ENCODE assay signal across 1 cellular context in the genomic region with DNA sequence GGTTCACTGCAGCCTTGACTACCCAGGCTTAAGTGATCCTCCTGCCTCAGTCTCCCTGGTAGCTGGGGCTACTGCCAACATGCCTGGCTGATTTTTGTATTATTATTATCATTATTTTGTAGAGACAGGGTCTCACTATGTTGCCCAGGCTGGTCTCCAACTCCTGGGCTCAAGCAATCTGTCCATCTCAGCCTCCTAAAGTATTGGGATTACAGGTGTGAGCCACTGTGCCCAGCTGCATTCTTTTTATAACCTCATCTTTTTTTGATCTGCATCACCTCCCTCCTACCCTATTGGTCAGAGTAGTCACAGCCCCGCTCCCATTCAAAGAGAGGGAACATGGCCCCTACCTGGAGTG.
TF ChIP-seq lines count a peak whose summit lies in the region.

No MANE protein-coding gene starts in this region.

TF ChIP-seq in HCT116, 20 proteins besides CTCF, POLR2A, EP300 and RAD21:
- TF ChIP-seq ZFX (IDR thresholded peaks at IDR 0.05) (no peak), SRF (IDR thresholded peaks at IDR 0.05; ENCODE audit: low read depth) (no peak), EZH2phosphoT487 (IDR thresholded peaks at IDR 0.05; ENCODE audit: borderline replicate concordance) (no peak), FOSL1 (IDR thresholded peaks at IDR 0.05; ENCODE audit: low read depth) (no peak), ZBTB33 (IDR thresholded peaks at IDR 0.05; ENCODE audit: extremely low read depth, insufficient replicate concordance, low read length) (no peak), EGR1 (IDR thresholded peaks at IDR 0.05; ENCODE audit: low read depth) (no peak), YY1 (IDR thresholded peaks at IDR 0.05; ENCODE audit: extremely low read depth, insufficient replicate concordance, low read depth, low read length) (no peak), JUND (IDR thresholded peaks at IDR 0.05) (no peak), CEBPB (IDR thresholded peaks at IDR 0.05; ENCODE audit: low read depth) (no peak), CBX3 (IDR thresholded peaks at IDR 0.05; ENCODE audit: low read depth) (no peak)
